ENCODE assay signal across 1 cellular context in the genomic region with DNA sequence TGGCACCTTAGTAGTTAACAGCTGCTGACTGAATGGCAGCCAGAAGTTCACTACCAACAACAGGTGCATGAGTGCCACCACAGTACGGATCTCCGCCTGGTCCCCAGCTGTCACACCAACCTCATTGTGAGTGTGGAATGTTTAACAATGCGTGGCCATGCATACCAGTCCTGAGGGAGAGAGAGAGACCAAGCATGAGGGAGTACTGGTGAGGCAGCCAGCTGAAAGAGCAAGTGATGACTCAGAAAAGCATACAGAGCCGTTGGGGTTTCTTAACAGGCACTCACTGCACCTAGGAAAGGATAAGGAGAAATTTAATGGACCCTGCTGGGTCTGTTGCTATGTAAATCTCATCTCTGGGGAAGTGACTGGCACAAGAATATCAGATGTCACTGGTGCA.
A peak's percentile ranks its signal among the peaks of the same experiment; 100 is the strongest.
TF ChIP-seq lines count a peak whose summit lies in the region.

No MANE protein-coding gene starts in this region.

TF ChIP-seq in H1, 55 proteins besides CTCF, POLR2A, EP300 and RAD21:
- TF ChIP-seq, protein P1, sequence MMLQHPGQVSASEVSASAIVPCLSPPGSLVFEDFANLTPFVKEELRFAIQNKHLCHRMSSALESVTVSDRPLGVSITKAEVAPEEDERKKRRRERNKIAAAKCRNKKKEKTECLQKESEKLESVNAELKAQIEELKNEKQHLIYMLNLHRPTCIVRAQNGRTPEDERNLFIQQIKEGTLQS (IDR thresholded peaks at IDR 0.05; ENCODE audit: insufficient read depth, low read depth, low read length): no peak
- TF ChIP-seq TEAD4 (IDR thresholded peaks at IDR 0.05; ENCODE audit: low read depth, low read length): 0 out of 2 replicates have a peak, but pooled peaks have one; percentile 27
